ENCODE assay signal across 11 cellular contexts in genomic region chr11:64253043-64253442, GRCh38. TPM values are rescaled to one million over a fixed set of nuclear protein-coding genes. Genes with fewer than 3 reads are reported as not detected.
A peak's percentile ranks its signal among the peaks of the same experiment; 100 is the strongest.
DNase-seq lines count a peak whose midpoint lies in the region; ATAC-seq, FAIRE-seq and TF ChIP-seq lines count a peak whose summit lies in the region.
"Had no signal": no experiment of that assay in that cellular context is flagged by ENCODE, and none has a peak within 500 bp of the region (broad histone marks: within the 10 kb centered on the region; RNA-seq: fewer than 3 reads in every experiment).

No MANE protein-coding gene starts in this region.

- H3K4me1 ChIP-seq in Loucy (ENCODE audit: insufficient read depth, low read length, poor library complexity, severe bottlenecking) (peaks cover 26% of the 10 kb centered on the region), duodenal mucosa (ENCODE audit: control insufficient read depth in 1 of 2, insufficient read depth in 2 of 2, low read length in 2 of 2) (peaks cover 53 to 61% of the 10 kb centered on the region in 2 donors)

- H3K4me3 ChIP-seq in Loucy (ENCODE audit: low read length, poor library complexity, severe bottlenecking) (no peak overlapping the region), duodenal mucosa (ENCODE audit: low read depth in 1 of 2, low read length in 2 of 2) (peak overlapping the region; percentile 66 to 90), H7 (ENCODE audit: insufficient read depth, low read depth, low read length) (no peak overlapping the region)

- DNase-seq in CD14-positive monocyte (ENCODE audit: low spot score) = no peak
- DNase-seq in nephron progenitor cell = no peak
- DNase-seq in GM20000 (ENCODE audit: low spot score) = no peak
- DNase-seq in H7 = no peak
- DNase-seq in GM19239 (ENCODE audit: insufficient read length, low spot score) = no peak
- DNase-seq: NCI-H1092 treated with DMSO at 0.1 percent for 48 hours; stimulated activated CD4-positive, alpha-beta T cell treated with anti-CD3 and anti-CD28 coated beads, Interleukin-4, amount 100 ng/mL, for 24 hours had no signal

- H3K9me3 Mint-ChIP-seq in CD14-positive monocyte (peaks cover 0 to under 1% (median 0%) of the 10 kb centered on the region in 7 donors), nephron progenitor cell (no peaks in the 10 kb centered on the region)

- peaks cover 30% of the 10 kb centered on the region for H3K4me1 Mint-ChIP-seq in CD14-positive monocyte
- H3K4me1 Mint-ChIP-seq in nephron progenitor cell = peaks cover 44% of the 10 kb centered on the region

- H3K4me2 ChIP-seq in Loucy (ENCODE audit: low read depth, low read length, poor library complexity, severe bottlenecking) = peak overlapping the region; percentile 82

- H3K9ac ChIP-seq in Loucy (ENCODE audit: low read depth, low read length, poor library complexity, severe bottlenecking) (no peak overlapping the region), duodenal mucosa (ENCODE audit: low read depth in 1 of 2, low read length in 2 of 2) (peak overlapping the region; percentile 56 to 89)

- H3K36me3 Mint-ChIP-seq in CD14-positive monocyte (peaks cover 25 to 39% of the 10 kb centered on the region in 2 donors), nephron progenitor cell (ENCODE audit: low read depth) (peaks cover 5% of the 10 kb centered on the region)

- intact Hi-C loops in CD14-positive monocyte (cut with micrococcal nuclease) = loop anchor here (2.0 to 5.0 kb wide), 2 partner anchors 16 to 34 kb away; partner anchors contain the start of gene GPR137 (in 1 of the 2)

- H3K27me3 ChIP-seq in Loucy (ENCODE audit: insufficient read depth, low read length, poor library complexity, severe bottlenecking) (no peaks in the 10 kb centered on the region), duodenal mucosa (ENCODE audit: control insufficient read depth in 1 of 2, insufficient read depth in 2 of 2, low read length in 2 of 2) (no peaks in the 10 kb centered on the region), H7 (ENCODE audit: control insufficient read depth, insufficient read depth, low read length) (no peaks in the 10 kb centered on the region)
- H3K27me3 ChIP-seq: left lung had no signal

- H3K9me3 ChIP-seq in Loucy (ENCODE audit: insufficient read depth, low read depth, low read length) (no peaks in the 10 kb centered on the region), duodenal mucosa (ENCODE audit: control insufficient read depth in 1 of 2, low read length in 2 of 2) (no peaks in the 10 kb centered on the region)
- H3K9me3 ChIP-seq: left lung had no signal

- H3K27ac Mint-ChIP-seq in CD14-positive monocyte = no peak overlapping the region
- no peak overlapping the region for H3K27ac Mint-ChIP-seq in nephron progenitor cell

- H3K27me3 Mint-ChIP-seq in CD14-positive monocyte (ENCODE audit: low read depth in 3 of 3) (peaks cover 3 to 10% (median 8%) of the 10 kb centered on the region in 3 donors), nephron progenitor cell (ENCODE audit: low read depth, poor library complexity) (peaks cover 2% of the 10 kb centered on the region)

- TF ChIP-seq CTCF in CD14-positive monocyte (IDR thresholded peaks at IDR 0.05) = no peak
- TF ChIP-seq CTCF in Loucy (conservative IDR thresholded peaks at IDR 0.05; ENCODE audit: low read length) = no peak
- TF ChIP-seq CTCF in nephron progenitor cell (IDR thresholded peaks at IDR 0.05) = no peak
- TF ChIP-seq CTCF in GM20000 (IDR thresholded peaks at IDR 0.05; ENCODE audit: extremely low read depth, missing control alignments) = no peak

- no peaks in the 10 kb centered on the region for H3F3A ChIP-seq in Loucy (ENCODE audit: low read depth)

- no peak for ATAC-seq in GM21529 (IDR thresholded peaks at IDR 0.05; ENCODE audit: unreplicated experiment)

- H2AFZ ChIP-seq in Loucy (ENCODE audit: low read length) = no peak overlapping the region

- H3K79me2 ChIP-seq in Loucy (ENCODE audit: insufficient read depth, low read length) = peaks cover 5% of the 10 kb centered on the region; the same call in 1 of the 2 replicates

- peak overlapping the region; percentile 94 for H3K27ac ChIP-seq in duodenal mucosa (ENCODE audit: low read depth, low read length)

- H3K4me3 Mint-ChIP-seq in CD14-positive monocyte = peak overlapping the region; percentile 39 to 89
- H3K4me3 Mint-ChIP-seq in nephron progenitor cell = peak overlapping the region; percentile 28

- FAIRE-seq in GM19239 (lab: Jason Lieb, UNC) = no peak

- no peaks in the 10 kb centered on the region for H3K9me2 ChIP-seq in Loucy (replicated peaks; ENCODE audit: low read depth, low read length)

- no peaks in the 10 kb centered on the region for H4K20me1 ChIP-seq in Loucy (ENCODE audit: insufficient read depth, low read length, poor library complexity, severe bottlenecking)

- H3K36me3 ChIP-seq in Loucy (ENCODE audit: insufficient read depth, low read length) = no peaks in the 10 kb centered on the region
- peaks cover 16 to 37% of the 10 kb centered on the region in 2 donors for H3K36me3 ChIP-seq in duodenal mucosa (ENCODE audit: control insufficient read depth in 1 of 2, insufficient read depth in 2 of 2, low read length in 2 of 2)
- H3K36me3 ChIP-seq in H7 (replicated peaks; ENCODE audit: control insufficient read depth, insufficient read depth, low read length) = peaks cover 12% of the 10 kb centered on the region

RNA-seq across cellular contexts. Expression of gene PLCB3, which starts 1.7 kb away (rescaled TPM):
- polyA plus RNA-seq in CD14-positive monocyte = 1 to 10 TPM; 1.1 to 1.4 TPM
- 70.0 and 87.0 TPM in 2 replicates for total RNA-seq in H7 (2014; rRNA removed; shearing (Covaris generic))

RNA-seq across cellular contexts. Expression of gene PPP1R14B, which starts 6.3 kb away (rescaled TPM):
- polyA plus RNA-seq in CD14-positive monocyte = 10 to 100 TPM; 11.7 to 34.2 TPM
- 461 and 540 TPM in 2 replicates for total RNA-seq in H7 (2014; rRNA removed; shearing (Covaris generic))

RNA-seq across cellular contexts. Expression of gene FKBP2, which starts 12.1 kb away (rescaled TPM):
- polyA plus RNA-seq in CD14-positive monocyte = 10 to 100 TPM; 71.1 to 80.7 TPM
- total RNA-seq in H7 (2014; rRNA removed; shearing (Covaris generic)) = 62.0 and 63.8 TPM in 2 replicates

RNA-seq across cellular contexts. Expression of gene VEGFB, which starts 18.7 kb away (rescaled TPM):
- polyA plus RNA-seq in CD14-positive monocyte = under 1 TPM in 1 of 2 donors, not detected in 1; 0.40 TPM
- 17.6 and 22.4 TPM in 2 replicates for total RNA-seq in H7 (2014; rRNA removed; shearing (Covaris generic))

RNA-seq across cellular contexts. Expression of gene DNAJC4, which starts 22.7 kb away (rescaled TPM):
- polyA plus RNA-seq in CD14-positive monocyte = 10 to 100 TPM; 25.5 to 32.5 TPM
- total RNA-seq in H7 (2014; rRNA removed; shearing (Covaris generic)) = 12.0 and 18.0 TPM in 2 replicates

Comparison
In these comparisons a context has a peak if more than half of its experiments do, and no peak if none do; other contexts are left out.
1. H3K4me3 ChIP-seq: peak in duodenal mucosa (2 of 2); none in Loucy (single experiment) and H7 (single experiment).